In the genomic region with DNA sequence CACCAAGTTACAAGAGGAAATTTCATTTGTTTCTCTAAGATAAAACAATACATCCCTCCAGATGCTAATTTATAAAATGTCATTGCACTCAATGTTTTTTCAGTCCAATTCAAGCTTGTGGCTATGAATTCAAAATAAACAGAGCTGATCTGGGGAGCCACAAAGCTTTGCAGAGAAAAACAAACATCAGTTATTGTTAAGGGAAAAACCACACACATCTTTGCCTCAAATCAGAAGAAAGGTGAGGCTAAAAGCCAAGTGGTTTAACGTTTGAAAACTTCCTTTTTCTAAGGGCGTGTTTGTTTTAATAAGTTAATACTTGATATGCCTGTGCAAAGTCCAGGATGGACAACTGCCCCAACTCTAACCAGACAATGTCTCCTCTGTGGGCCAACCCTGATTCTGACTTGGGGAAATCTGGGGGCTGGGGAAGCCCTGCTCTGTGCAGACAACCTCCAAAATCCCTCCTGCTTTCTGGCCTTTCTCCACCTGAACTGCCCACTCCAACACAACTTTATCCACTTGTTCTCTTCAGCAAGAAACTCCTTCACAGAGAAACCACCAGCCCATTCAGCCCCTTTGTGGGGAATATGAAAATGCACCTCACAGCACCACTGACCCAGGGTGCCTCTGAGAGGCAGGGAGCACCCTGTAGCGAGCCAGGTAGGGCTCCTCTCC, we compare ENCODE assay signal across 9 cellular contexts. TPM values are rescaled to one million over a fixed set of nuclear protein-coding genes. Genes with fewer than 3 reads are reported as not detected.
A peak's percentile ranks its signal among the peaks of the same experiment; 100 is the strongest.
DNase-seq lines count a peak whose midpoint lies in the region; ATAC-seq and TF ChIP-seq lines count a peak whose summit lies in the region.
"Had no signal": no experiment of that assay in that cellular context is flagged by ENCODE, and none has a peak within 500 bp of the region (broad histone marks: within the 10 kb centered on the region; RNA-seq: fewer than 3 reads in every experiment).

No MANE protein-coding gene starts in this region.

- no peaks in the 10 kb centered on the region for H3K9me3 Mint-ChIP-seq in effector memory CD8-positive, alpha-beta T cell
- no peaks in the 10 kb centered on the region for H3K9me3 Mint-ChIP-seq in stimulated activated naive B cell treated with anti-CD40 and anti-IgM and Interleukin-4, amounts not matched to agents 10 μg/mL and 1 μg/mL and 100 μg/mL, for 72 hours
- H3K9me3 Mint-ChIP-seq: activated T-cell treated with anti-CD3 and anti-CD28 coated beads, Interleukin-2, amount 50 U/mL, for 72 hours; neural crest cell had no signal

- ATAC-seq in GM19397 (IDR thresholded peaks at IDR 0.05; ENCODE audit: unreplicated experiment): peak; percentile 74
- peak; percentile 49 for ATAC-seq in HG03439 (IDR thresholded peaks at IDR 0.05; ENCODE audit: unreplicated experiment)
- ATAC-seq in effector memory CD8-positive, alpha-beta T cell (replicated peaks): no peak
- peak; percentile 20 to 38 for ATAC-seq in stimulated activated naive B cell treated with anti-CD40 and anti-IgM and Interleukin-4, amounts not matched to agents 10 μg/mL and 1 μg/mL and 100 μg/mL, for 72 hours (replicated peaks)
- ATAC-seq in omental fat pad (ENCODE audit: low FRiP score): no peak
- ATAC-seq: activated T-cell treated with anti-CD3 and anti-CD28 coated beads, Interleukin-2, amount 50 U/mL, for 72 hours had no signal

- no peaks in the 10 kb centered on the region for H3K36me3 Mint-ChIP-seq in effector memory CD8-positive, alpha-beta T cell (ENCODE audit: insufficient read depth)
- no peaks in the 10 kb centered on the region for H3K36me3 Mint-ChIP-seq in stimulated activated naive B cell treated with anti-CD40 and anti-IgM and Interleukin-4, amounts not matched to agents 10 μg/mL and 1 μg/mL and 100 μg/mL, for 72 hours

- no peaks in the 10 kb centered on the region for H3K27me3 Mint-ChIP-seq in effector memory CD8-positive, alpha-beta T cell
- peaks cover 0 to 4% of the 10 kb centered on the region in 2 donors for H3K27me3 Mint-ChIP-seq in stimulated activated naive B cell treated with anti-CD40 and anti-IgM and Interleukin-4, amounts not matched to agents 10 μg/mL and 1 μg/mL and 100 μg/mL, for 72 hours

- peak overlapping the region; percentile 70 to 80 for H3K27ac Mint-ChIP-seq in effector memory CD8-positive, alpha-beta T cell
- H3K27ac Mint-ChIP-seq in stimulated activated naive B cell treated with anti-CD40 and anti-IgM and Interleukin-4, amounts not matched to agents 10 μg/mL and 1 μg/mL and 100 μg/mL, for 72 hours: peak overlapping the region; percentile 43
- H3K27ac Mint-ChIP-seq: activated T-cell treated with anti-CD3 and anti-CD28 coated beads, Interleukin-2, amount 50 U/mL, for 72 hours had no signal

- no peak overlapping the region for H3K4me3 Mint-ChIP-seq in effector memory CD8-positive, alpha-beta T cell
- no peak overlapping the region for H3K4me3 Mint-ChIP-seq in stimulated activated naive B cell treated with anti-CD40 and anti-IgM and Interleukin-4, amounts not matched to agents 10 μg/mL and 1 μg/mL and 100 μg/mL, for 72 hours
- H3K4me3 Mint-ChIP-seq: activated T-cell treated with anti-CD3 and anti-CD28 coated beads, Interleukin-2, amount 50 U/mL, for 72 hours; neural crest cell had no signal

- no peak for TF ChIP-seq CTCF in omental fat pad (IDR thresholded peaks at IDR 0.05)

- DNase-seq in effector memory CD8-positive, alpha-beta T cell: no peak
- no peak for DNase-seq in stimulated activated naive B cell treated with anti-CD40 and anti-IgM and Interleukin-4, amounts not matched to agents 10 μg/mL and 1 μg/mL and 100 μg/mL, for 72 hours
- DNase-seq in omental fat pad (ENCODE audit: low spot score) (no peak), GOT3 (lab: John Stamatoyannopoulos, UW) (no peak), COR-L47 (lab: John Stamatoyannopoulos, UW) (no peak)
- DNase-seq: activated T-cell treated with anti-CD3 and anti-CD28 coated beads, Interleukin-2, amount 50 U/mL, for 72 hours had no signal

- peaks cover 11 to 16% of the 10 kb centered on the region in 2 donors for H3K4me1 Mint-ChIP-seq in effector memory CD8-positive, alpha-beta T cell (ENCODE audit: low read depth in 2 of 2)
- peaks cover 9 to 32% of the 10 kb centered on the region in 2 donors for H3K4me1 Mint-ChIP-seq in stimulated activated naive B cell treated with anti-CD40 and anti-IgM and Interleukin-4, amounts not matched to agents 10 μg/mL and 1 μg/mL and 100 μg/mL, for 72 hours

RNA-seq across cellular contexts. Expression of a gene that starts 44.6 kb away (rescaled TPM):
- 10 to 100 TPM; 11.4 to 28.6 (median 18.2) TPM for total RNA-seq in omental fat pad

Comparison
In these comparisons a context has a peak if more than half of its experiments do, and no peak if none do; other contexts are left out.
1. ATAC-seq: peak in GM19397 (single experiment), HG03439 (single experiment) and stimulated activated naive B cell treated with anti-CD40 and anti-IgM and Interleukin-4, amounts not matched to agents 10 μg/mL and 1 μg/mL and 100 μg/mL, for 72 hours (2 of 2); none in effector memory CD8-positive, alpha-beta T cell (single experiment) and omental fat pad (single experiment).